Comparison of ENCODE assay signal across 9 cellular contexts in the genomic region with DNA sequence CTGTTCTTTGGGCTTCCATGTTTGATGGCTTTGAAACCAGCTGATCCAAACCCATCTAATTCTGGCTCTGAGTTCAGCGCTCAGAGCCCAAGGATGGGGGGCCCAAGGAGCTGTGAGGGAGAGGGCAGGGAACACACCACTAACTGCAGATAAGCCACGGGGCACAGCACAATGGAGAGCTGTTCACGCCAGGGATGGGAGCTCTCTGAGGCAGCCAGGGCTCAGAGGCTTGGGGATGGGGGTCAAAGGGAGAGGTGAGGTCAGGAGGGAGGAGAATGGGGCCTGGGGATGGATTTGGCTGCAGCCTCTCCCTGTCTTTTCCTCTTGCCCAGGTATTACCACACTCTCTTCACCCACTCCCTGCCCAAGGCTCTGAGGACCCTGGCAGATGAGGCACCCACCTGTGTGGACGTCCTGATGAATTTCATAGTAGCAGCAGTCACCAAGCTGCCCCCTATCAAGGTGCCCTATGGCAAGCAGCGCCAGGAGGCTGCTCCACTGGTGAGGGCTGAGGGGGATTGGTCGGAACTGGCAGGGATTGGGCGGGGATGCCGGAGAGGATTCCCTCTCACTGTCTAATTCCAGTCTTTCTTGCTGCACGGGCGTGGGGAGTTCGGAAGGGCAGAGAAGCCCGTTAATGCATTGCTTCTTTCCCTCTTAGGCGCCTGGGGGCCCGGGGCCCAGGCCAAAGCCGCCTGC. TPM values are rescaled to one million over a fixed set of nuclear protein-coding genes. Genes with fewer than 3 reads are reported as not detected.
DNase-seq lines count a peak whose midpoint lies in the region; ATAC-seq and TF ChIP-seq lines count a peak whose summit lies in the region.
"Had no signal": no experiment of that assay in that cellular context is flagged by ENCODE, and none has a peak within 500 bp of the region (broad histone marks: within the 10 kb centered on the region; RNA-seq: fewer than 3 reads in every experiment).

No MANE protein-coding gene starts in this region.

- peak overlapping the region; percentile 52 for H3K9ac ChIP-seq in endocrine pancreas (ENCODE audit: control insufficient read depth, insufficient read depth, low read length)

- TF ChIP-seq EP300 in ovary (IDR thresholded peaks at IDR 0.05) = no peak

- WGBS in ovary, 3 donors = 7 to 9% (median 8%) methylated on average over 15 of the region's 15 CpGs

- DNase-seq in DMS53 treated with DMSO at 0.1 percent for 48 hours (lab: John Stamatoyannopoulos, UW; ENCODE audit: unreplicated experiment) (peak; percentile 40), NCI-H82 (lab: John Stamatoyannopoulos, UW) (peak; percentile 69), ovary (no peak), AG08396 (ENCODE audit: low spot score) (no peak), posterior vena cava (ENCODE audit: low spot score) (no peak), activated gamma-delta T cell treated with Interleukin-2 at 50 U/mL for 16 hours (no peak)

- H3K36me3 ChIP-seq in endocrine pancreas (ENCODE audit: control insufficient read depth, insufficient read depth, low read length) (no peaks in the 10 kb centered on the region), ovary (no peaks in the 10 kb centered on the region)

- ATAC-seq in GM18517 (IDR thresholded peaks at IDR 0.05; ENCODE audit: unreplicated experiment) = no peak

- no peak for TF ChIP-seq POLR2A in ovary (IDR thresholded peaks at IDR 0.05)

- no peaks in the 10 kb centered on the region for H3K9me3 ChIP-seq in endocrine pancreas (ENCODE audit: control insufficient read depth, low read length)
- no peaks in the 10 kb centered on the region for H3K9me3 ChIP-seq in ovary

- no peaks in the 10 kb centered on the region for H3K27me3 ChIP-seq in endocrine pancreas (ENCODE audit: control insufficient read depth, insufficient read depth, low read length)
- H3K27me3 ChIP-seq in ovary = no peaks in the 10 kb centered on the region

- H3K4me3 ChIP-seq in endocrine pancreas (ENCODE audit: control insufficient read depth, insufficient read depth, low read length) (no peak overlapping the region), ovary (peak overlapping the region; percentile 54)

- no peaks in the 10 kb centered on the region for H3K4me1 ChIP-seq in endocrine pancreas (ENCODE audit: control insufficient read depth, insufficient read depth, low read length)
- peaks cover 1% of the 10 kb centered on the region for H3K4me1 ChIP-seq in ovary (ENCODE audit: insufficient read depth)

- peak overlapping the region; percentile 44 to 90 for H3K27ac ChIP-seq in ovary

- intact Hi-C loops in ovary (cut with DNase I) (loop anchor here in 3 of 4 donors (5.0 to 10.0 kb wide), 3 partner anchors 108 to 120 kb away; a partner anchor contains a TSS), posterior vena cava (cut with DNase I) (loop anchor here (10.0 kb wide), 1 partner anchor 110 kb away; no protein-coding TSS in a partner anchor)

- TF ChIP-seq CTCF in ovary (IDR thresholded peaks at IDR 0.05) = no peak

RNA-seq across cellular contexts. Expression of a gene that starts 11.3 kb away (rescaled TPM):
- total RNA-seq in ovary = under 1 TPM in 4 of 7 donors, not detected in 3; 0.11 to 0.80 (median 0.17) TPM
- not detected for polyA plus RNA-seq in ovary
- not detected for total RNA-seq in posterior vena cava
- total RNA-seq: HT1080 had no signal

RNA-seq across cellular contexts. Expression of a gene that starts 13.1 kb away (rescaled TPM):
- total RNA-seq in ovary = 1 to 10 TPM; 1.7 to 4.5 (median 3.7) TPM
- 1 to 10 TPM in 1 of 2 donors, under 1 TPM in 1; 0.47 to 1.5 TPM for polyA plus RNA-seq in ovary
- total RNA-seq in posterior vena cava = 1 to 10 TPM in 1 of 2 donors, not detected in 1; 1.7 TPM
- total RNA-seq: HT1080 had no signal

RNA-seq across cellular contexts. Expression of a gene that starts 32.8 kb away (rescaled TPM):
- total RNA-seq in ovary (1 to 10 TPM in 1 of 7 donors, under 1 TPM in 1, not detected in 5; 0.12 to 1.6 TPM), posterior vena cava (1 to 10 TPM in 1 of 2 donors, under 1 TPM in 1; 0.29 to 1.2 TPM)
- under 1 TPM; 0.06 to 0.27 TPM for polyA plus RNA-seq in ovary
- total RNA-seq: HT1080 had no signal

RNA-seq across cellular contexts. Expression of a gene that starts 36.8 kb away (rescaled TPM):
- total RNA-seq in ovary (10 to 100 TPM in 1 of 7 donors, 1 to 10 TPM in 6; 4.6 to 10.2 (median 6.1) TPM), posterior vena cava (1 to 10 TPM; 7.2 to 7.7 TPM)
- 10 to 100 TPM in 1 of 2 donors, 1 to 10 TPM in 1; 3.4 to 12.1 TPM for polyA plus RNA-seq in ovary

Comparison
In these comparisons a context has a peak if more than half of its experiments do, and no peak if none do; other contexts are left out.
1. DNase-seq: peak in DMS53 treated with DMSO at 0.1 percent for 48 hours (single experiment) and NCI-H82 (single experiment); none in ovary (0 of 5), AG08396 (single experiment), posterior vena cava (single experiment) and activated gamma-delta T cell treated with Interleukin-2 at 50 U/mL for 16 hours (single experiment).